Comparison of ENCODE assay signal across 28 cellular contexts in genomic region chr17:71682174-71682494, GRCh38.
"Had no signal": no experiment of that assay in that cellular context is flagged by ENCODE, and none has a peak within 500 bp of the region (broad histone marks: within the 10 kb centered on the region; RNA-seq: fewer than 3 reads in every experiment).

No MANE protein-coding gene starts in this region.

- H3K27me3 ChIP-seq: neural progenitor cell, ovary, spleen, tibial artery, transverse colon, upper lobe of right lung, uterus had no signal

- H3K9me3 ChIP-seq: ovary, psoas muscle, thoracic aorta, tibial artery, transverse colon, upper lobe of right lung had no signal

- H3K9ac ChIP-seq: neural progenitor cell, parathyroid adenoma had no signal

- ATAC-seq: naive thymus-derived CD4-positive, alpha-beta T cell; natural killer cell; psoas muscle; right cardiac atrium; sciatic nerve; stimulated activated memory B cell treated with anti-CD40 and anti-IgM and Interleukin-4, amounts not matched to agents 10 μg/mL and 1 μg/mL and 100 μg/mL, for 72 hours; stimulated activated naive CD8-positive, alpha-beta T cell treated with anti-CD3 and anti-CD28 coated beads, Interleukin-15, amount 100 ng/mL, for 72 hours; stimulated activated naive CD8-positive, alpha-beta T cell treated with anti-CD3 and anti-CD28 coated beads, Interleukin-15, Interleukin-2, amounts not matched to agents 100 U/mL and 50 U/mL, for 24 hours; upper lobe of right lung had no signal

- H3K36me3 ChIP-seq: neural progenitor cell, ovary, spleen, thoracic aorta, tibial artery, transverse colon, upper lobe of right lung, uterus had no signal

- H3K4me2 ChIP-seq: neural progenitor cell, smooth muscle cell had no signal

- H2AFZ ChIP-seq: neural progenitor cell, parathyroid adenoma had no signal

- H3K4me1 ChIP-seq: neural progenitor cell, parathyroid adenoma, psoas muscle, spleen, tibial artery, upper lobe of right lung, uterus had no signal

- DNase-seq: naive thymus-derived CD4-positive, alpha-beta T cell; natural killer cell; occipital lobe; ovary; posterior cingulate gyrus; psoas muscle; right cardiac atrium; spleen; stimulated activated CD4-positive, alpha-beta T cell treated with anti-CD3 and anti-CD28 coated beads, Interleukin-12 subunit alpha, Interleukin-12 subunit beta, amount 100 ng/mL, for 4 hours; stimulated activated CD4-positive, alpha-beta T cell treated with anti-CD3 and anti-CD28 coated beads, Interleukin-1b, Interleukin-23, amount 100 ng/mL, for 48 hours; stimulated activated CD4-positive, alpha-beta T cell treated with anti-CD3 and anti-CD28 coated beads, Interleukin-4, amount 100 ng/mL, for 1 hour; stimulated activated CD4-positive, alpha-beta T cell treated with anti-CD3 and anti-CD28 coated beads, Interleukin-4, amount 100 ng/mL, for 4 hours; stimulated activated CD8-positive, alpha-beta memory T cell treated with anti-CD3 and anti-CD28 coated beads, Interleukin-4, amount 100 ng/mL, for 48 hours; stimulated activated naive CD4-positive, alpha-beta T cell; stimulated activated naive CD8-positive, alpha-beta T cell treated with anti-CD3 and anti-CD28 coated beads, Interleukin-15, amount 100 ng/mL, for 72 hours; stimulated activated naive CD8-positive, alpha-beta T cell treated with anti-CD3 and anti-CD28 coated beads, Interleukin-15, Interleukin-2, amounts not matched to agents 100 U/mL and 50 U/mL, for 24 hours; substantia nigra; tibial artery; upper lobe of right lung; uterus had no signal

- H3K4me3 ChIP-seq: neural progenitor cell, ovary, psoas muscle, skin epidermis, smooth muscle cell, spleen, thoracic aorta, tibial artery, transverse colon, upper lobe of right lung, uterus had no signal

- H3K79me2 ChIP-seq: parathyroid adenoma had no signal

- H3K27ac ChIP-seq: neural progenitor cell, ovary, parathyroid adenoma, psoas muscle, skin epidermis, spleen, thoracic aorta, tibial artery, upper lobe of right lung, uterus had no signal
